8 cellular contexts compared by ENCODE assay signal in genomic region chr7:18356195-18356645, GRCh38.
DNase-seq lines count a peak whose midpoint lies in the region; ATAC-seq and TF ChIP-seq lines count a peak whose summit lies in the region.

No MANE protein-coding gene starts in this region.

- 2% methylated on average over 4 of the region's 4 CpGs for WGBS in right cardiac atrium
- 1 to 5% (median 4%) methylated on average over 4 of the region's 4 CpGs for WGBS in spleen, 5 donors

- H3K36me3 ChIP-seq in Caco-2 (ENCODE audit: control insufficient read depth, insufficient read depth, low read length), result no peaks in the 10 kb centered on the region
- no peaks in the 10 kb centered on the region for H3K36me3 ChIP-seq in ascending aorta
- H3K36me3 ChIP-seq in spleen, result no peaks in the 10 kb centered on the region

- no peak overlapping the region for H3K4me3 Mint-ChIP-seq in Caco-2 (ENCODE audit: unreplicated experiment)
- H3K4me3 Mint-ChIP-seq in activated CD4-positive, alpha-beta T cell treated with anti-CD3 and anti-CD28 coated beads for 36 hours, result no peak overlapping the region

- POLR2A ChIA-PET in Caco-2 (lab: Charles Lee), result no interaction called here
- POLR2A ChIA-PET in activated CD4-positive, alpha-beta T cell treated with anti-CD3 and anti-CD28 coated beads for 36 hours (lab: Charles Lee), result no interaction called here

- H3K9me3 ChIP-seq in Caco-2, result no peaks in the 10 kb centered on the region
- no peaks in the 10 kb centered on the region for H3K9me3 ChIP-seq in ascending aorta
- no peaks in the 10 kb centered on the region for H3K9me3 ChIP-seq in right cardiac atrium (ENCODE audit: control insufficient read depth, low read length)
- no peaks in the 10 kb centered on the region for H3K9me3 ChIP-seq in spleen

- ATAC-seq in GM21390 (IDR thresholded peaks at IDR 0.05; ENCODE audit: unreplicated experiment) (peak; percentile 49), right cardiac atrium (peak; percentile 43 to 72)
- ATAC-seq in activated CD4-positive, alpha-beta T cell treated with anti-CD3 and anti-CD28 coated beads for 36 hours, result no peak

- no peak overlapping the region for H3K27ac Mint-ChIP-seq in Caco-2 (ENCODE audit: unreplicated experiment)
- H3K27ac Mint-ChIP-seq in activated CD4-positive, alpha-beta T cell treated with anti-CD3 and anti-CD28 coated beads for 36 hours, result no peak overlapping the region

- H3K27me3 ChIP-seq in Caco-2 (replicated peaks; ENCODE audit: control insufficient read depth, insufficient read depth, low read length) (no peaks in the 10 kb centered on the region), ascending aorta (no peaks in the 10 kb centered on the region), right cardiac atrium (ENCODE audit: control insufficient read depth, insufficient read depth) (no peaks in the 10 kb centered on the region), spleen (replicated peaks in 1 of 7) (no peaks in the 10 kb centered on the region)

- CTCF ChIA-PET in Caco-2 (lab: Charles Lee), result interaction anchor here (0.6 kb wide), 1 partner anchor 988 kb away, joined by 4 read pairs; no protein-coding TSS in a partner anchor
- CTCF ChIA-PET in activated CD4-positive, alpha-beta T cell treated with anti-CD3 and anti-CD28 coated beads for 36 hours (lab: Charles Lee), result interaction anchor here (0.6 to 1.6 kb wide), 7 partner anchors 9 to 1843 kb away, joined by 3 to 4 read pairs (median 3); no protein-coding TSS in a partner anchor

- intact Hi-C loops in Caco-2 (cut with micrococcal nuclease; ENCODE audit: unreplicated experiment) (loop anchor here (1.0 kb wide), 1 partner anchor 310 kb away; no protein-coding TSS in a partner anchor), ascending aorta (cut with DNase I) (loop anchor here (2.0 to 10.0 kb wide), 5 partner anchors 36 to 1309 kb away; partner anchors contain the start of genes HDAC9 and TWIST1), right cardiac atrium (cut with DNase I) (loop anchor here in 2 of 4 donors (5.0 to 10.0 kb wide), 3 partner anchors 136 to 309 kb away; no protein-coding TSS in a partner anchor), spleen (cut with DNase I; ENCODE audit: low total_unique reads) (loop anchor here (10.0 kb wide), 1 partner anchor 309 kb away; no protein-coding TSS in a partner anchor)
- intact Hi-C loops in activated CD4-positive, alpha-beta T cell treated with anti-CD3 and anti-CD28 coated beads for 36 hours (cut with DNase I, micrococcal nuclease), result loop anchor here (5.0 to 10.0 kb wide), 4 partner anchors 211 to 1309 kb away; no protein-coding TSS in a partner anchor

- no peak overlapping the region for H3K4me3 ChIP-seq in Caco-2 (ENCODE audit: low read depth, low read length)
- peak overlapping the region in 1 of 2 donors; percentile 31 for H3K4me3 ChIP-seq in ascending aorta
- peak overlapping the region; percentile 45 for H3K4me3 ChIP-seq in right cardiac atrium (ENCODE audit: low read length)
- H3K4me3 ChIP-seq in spleen, result peak overlapping the region in 1 of 8 donors; percentile 31

- no peak for TF ChIP-seq POLR2A in spleen (IDR thresholded peaks at IDR 0.05)

- no peak overlapping the region for H3K27ac ChIP-seq in ascending aorta
- H3K27ac ChIP-seq in right cardiac atrium (ENCODE audit: low read length), result no peak overlapping the region
- peak overlapping the region; percentile 16 to 61 (median 53) for H3K27ac ChIP-seq in spleen

- no TSS peak for BruUV-seq in Caco-2 (replicated peaks; lab: Mats Ljungman, UMichigan)

- H3K9me3 Mint-ChIP-seq in Caco-2 (ENCODE audit: unreplicated experiment), result no peaks in the 10 kb centered on the region
- H3K9me3 Mint-ChIP-seq in activated CD4-positive, alpha-beta T cell treated with anti-CD3 and anti-CD28 coated beads for 36 hours (ENCODE audit: low read depth), result no peaks in the 10 kb centered on the region

- no peaks in the 10 kb centered on the region for H3K4me1 Mint-ChIP-seq in Caco-2 (ENCODE audit: low read depth, unreplicated experiment)
- no peaks in the 10 kb centered on the region for H3K4me1 Mint-ChIP-seq in activated CD4-positive, alpha-beta T cell treated with anti-CD3 and anti-CD28 coated beads for 36 hours

- no peak for DNase-seq in Caco-2
- peak; percentile 11 for DNase-seq in NCI-H2227 treated with DMSO at 0.1 percent for 48 hours (lab: John Stamatoyannopoulos, UW)
- DNase-seq in ascending aorta (ENCODE audit: low spot score in 2 of 2), result no peak
- no peak for DNase-seq in right cardiac atrium
- no peak for DNase-seq in spleen
- DNase-seq in stimulated activated CD4-positive, alpha-beta T cell treated with anti-CD3 and anti-CD28 coated beads, Interleukin-4, amount 100 ng/mL, for 1 hour, result no peak
- DNase-seq in activated CD4-positive, alpha-beta T cell treated with anti-CD3 and anti-CD28 coated beads for 36 hours, result no peak

- no peaks in the 10 kb centered on the region for H3K36me3 Mint-ChIP-seq in Caco-2 (ENCODE audit: insufficient read depth, unreplicated experiment)
- H3K36me3 Mint-ChIP-seq in activated CD4-positive, alpha-beta T cell treated with anti-CD3 and anti-CD28 coated beads for 36 hours (ENCODE audit: low read depth), result no peaks in the 10 kb centered on the region

- peak; percentile 72 for TF ChIP-seq CTCF in Caco-2 (IDR thresholded peaks at IDR 0.05; ENCODE audit: insufficient read depth in 1 of 2, low read depth in 1 of 2, low read length in 1 of 2, severe bottlenecking in 1 of 2, unreplicated experiment in 1 of 2)
- TF ChIP-seq CTCF in ascending aorta (IDR thresholded peaks at IDR 0.05), result peak; percentile 4 to 67 (median 65)
- TF ChIP-seq CTCF in spleen (IDR thresholded peaks at IDR 0.05 in 8 of 11, conservative IDR thresholded peaks at IDR 0.05 in 3 of 11), result peak; percentile 47 to 82 (median 72)

- peaks cover 7% of the 10 kb centered on the region for H3K27me3 Mint-ChIP-seq in Caco-2 (ENCODE audit: insufficient read depth, unreplicated experiment)
- H3K27me3 Mint-ChIP-seq in activated CD4-positive, alpha-beta T cell treated with anti-CD3 and anti-CD28 coated beads for 36 hours, result no peaks in the 10 kb centered on the region

- peaks cover 3% of the 10 kb centered on the region; the same call in 1 of the 2 replicates for H3K4me1 ChIP-seq in Caco-2
- H3K4me1 ChIP-seq in ascending aorta, result peaks cover 0 to 11% of the 10 kb centered on the region in 2 donors
- H3K4me1 ChIP-seq in right cardiac atrium (ENCODE audit: control insufficient read depth, insufficient read depth, low read length), result no peaks in the 10 kb centered on the region
- peaks cover 5 to 51% (median 20%) of the 10 kb centered on the region in 6 donors for H3K4me1 ChIP-seq in spleen

Comparison
In these comparisons a context has a peak if more than half of its experiments do, and no peak if none do; other contexts are left out.
1. H3K27ac ChIP-seq: peak in spleen (8 of 8); none in ascending aorta (0 of 2) and right cardiac atrium (single experiment).
2. Peak in every context shown above with its lines, with median percentiles within 50 percentile points of each other: CTCF ChIP-seq.